13 cellular contexts compared by ENCODE assay signal in genomic region chr5:17157916-17158529, GRCh38. TPM values are rescaled to one million over a fixed set of nuclear protein-coding genes. Genes with fewer than 3 reads are reported as not detected.
DNase-seq lines count a peak whose midpoint lies in the region; ATAC-seq and TF ChIP-seq lines count a peak whose summit lies in the region.
"Had no signal": no experiment of that assay in that cellular context is flagged by ENCODE, and none has a peak within 500 bp of the region (broad histone marks: within the 10 kb centered on the region; RNA-seq: fewer than 3 reads in every experiment).

No MANE protein-coding gene starts in this region.

- peak overlapping the region; percentile 32 for H3K27ac ChIP-seq in foreskin keratinocyte
- peak overlapping the region in 1 of 4 donors; percentile 3 for H3K27ac ChIP-seq in transverse colon
- H3K27ac ChIP-seq: dorsolateral prefrontal cortex had no signal

- H3K27me3 ChIP-seq in foreskin keratinocyte (no peaks in the 10 kb centered on the region), transverse colon (no peaks in the 10 kb centered on the region)
- H3K27me3 ChIP-seq: dorsolateral prefrontal cortex had no signal

- intact Hi-C loops in transverse colon (cut with DNase I; ENCODE audit: low total_unique reads), result no loop called here

- 46 to 49% methylated on average over 7 of the region's 7 CpGs for WGBS in transverse colon (ENCODE audit: low coverage in 1 of 2), 2 donors

- no peaks in the 10 kb centered on the region for H3K9me3 ChIP-seq in transverse colon

- H3K4me1 Mint-ChIP-seq in HFFc6 (ENCODE audit: low read depth), result peaks cover 68% of the 10 kb centered on the region
- H3K4me1 Mint-ChIP-seq: activated CD4-positive, alpha-beta T cell treated with anti-CD3 and anti-CD28 coated beads, Interleukin-2, amount 10 ng/mL, durations not matched to agents 7 days and 5 days had no signal

- DNase-seq in HFFc6, result peak; percentile 97
- peak; percentile 81 for DNase-seq in amniotic stem cell (lab: John Stamatoyannopoulos, UW)
- peak; percentile 86 to 94 for DNase-seq in foreskin keratinocyte
- peak; percentile 41 for DNase-seq in transverse colon
- no peak for DNase-seq in NCI-H187 treated with DMSO at 0.1 percent for 48 hours (lab: John Stamatoyannopoulos, UW)
- no peak for DNase-seq in globus pallidus (ENCODE audit: low spot score)
- DNase-seq: activated CD4-positive, alpha-beta T cell treated with anti-CD3 and anti-CD28 coated beads, Interleukin-2, amount 10 ng/mL, durations not matched to agents 7 days and 5 days; DND-41; dorsolateral prefrontal cortex; NCI-H1105 treated with DMSO at 0.1 percent for 48 hours; NCI-H69; small intestine had no signal

- peak overlapping the region; percentile 94 for H3K27ac Mint-ChIP-seq in HFFc6
- H3K27ac Mint-ChIP-seq: activated CD4-positive, alpha-beta T cell treated with anti-CD3 and anti-CD28 coated beads, Interleukin-2, amount 10 ng/mL, durations not matched to agents 7 days and 5 days had no signal

- no peaks in the 10 kb centered on the region for H3K36me3 ChIP-seq in transverse colon

- H3K36me3 Mint-ChIP-seq in HFFc6 (ENCODE audit: low read depth), result 0 out of 2 replicates have a peak, but pooled peaks cover 5% of the 10 kb centered on the region

- H3K4me3 Mint-ChIP-seq in HFFc6, result peak overlapping the region; percentile 65
- H3K4me3 Mint-ChIP-seq: activated CD4-positive, alpha-beta T cell treated with anti-CD3 and anti-CD28 coated beads, Interleukin-2, amount 10 ng/mL, durations not matched to agents 7 days and 5 days had no signal

- H3K9me3 Mint-ChIP-seq in HFFc6, result no peaks in the 10 kb centered on the region
- H3K9me3 Mint-ChIP-seq: activated CD4-positive, alpha-beta T cell treated with anti-CD3 and anti-CD28 coated beads, Interleukin-2, amount 10 ng/mL, durations not matched to agents 7 days and 5 days had no signal

- H3K27me3 Mint-ChIP-seq in HFFc6 (ENCODE audit: insufficient read depth), result no peaks in the 10 kb centered on the region
- H3K27me3 Mint-ChIP-seq: activated CD4-positive, alpha-beta T cell treated with anti-CD3 and anti-CD28 coated beads, Interleukin-2, amount 10 ng/mL, durations not matched to agents 7 days and 5 days had no signal

- peak; percentile 54 for ATAC-seq in foreskin keratinocyte
- no peak for ATAC-seq in GM21515 (IDR thresholded peaks at IDR 0.05; ENCODE audit: unreplicated experiment)

- TF ChIP-seq EP300 in transverse colon (IDR thresholded peaks at IDR 0.05; ENCODE audit: low read depth), result no peak

- TF ChIP-seq CTCF in HFFc6 (IDR thresholded peaks at IDR 0.05) (no peak), foreskin keratinocyte (conservative IDR thresholded peaks at IDR 0.05) (no peak), transverse colon (IDR thresholded peaks at IDR 0.05) (no peak)

- H3K4me1 ChIP-seq in foreskin keratinocyte (peaks cover 35% of the 10 kb centered on the region), transverse colon (peaks cover 0 to 28% (median 9%) of the 10 kb centered on the region in 4 donors)

- no peak for TF ChIP-seq POLR2A in transverse colon (IDR thresholded peaks at IDR 0.05)

- H3K4me3 ChIP-seq in transverse colon, result no peak overlapping the region
- H3K4me3 ChIP-seq: dorsolateral prefrontal cortex had no signal

- in situ Hi-C loops in transverse colon (cut with MboI; ENCODE audit: low pct_ligation_motif_present in 1 of 4, low pct_unique_long_range_greater_than_20kb in 1 of 4, low sequenced_read_pairs in 3 of 4), result loop anchor here in 1 of 4 donors (25.0 kb wide), 1 partner anchor 221 kb away; the partner anchor contains the start of gene MYO10

RNA-seq across cellular contexts. Expression of gene BASP1, which starts 59.4 kb away (rescaled TPM):
- total RNA-seq in HFFc6 (2021; fragmentation: NEBNext Ultra II Directional; extraction: Animal tissue kit (Norgen Biotek cat#: 25700)), result 100 to 1,000 TPM; 101 to 158 (median 151) TPM
- total RNA-seq in foreskin keratinocyte (83.8 and 106 TPM in 2 replicates), transverse colon (10 to 100 TPM in 2 of 4 donors, 1 to 10 TPM in 2; 1.5 to 36.4 (median 9.2) TPM)
- polyA plus RNA-seq in foreskin keratinocyte, result 106 and 127 TPM in 2 replicates

Comparison
In these comparisons a context has a peak if more than half of its experiments do, and no peak if none do; other contexts are left out.
1. DNase-seq: peak in HFFc6 (single experiment), amniotic stem cell (single experiment), foreskin keratinocyte (2 of 2) and transverse colon (single experiment); none in NCI-H187 treated with DMSO at 0.1 percent for 48 hours (single experiment) and globus pallidus (single experiment).